Comparison of ENCODE assay signal across 8 cellular contexts in genomic region chr3:153160451-153161137, GRCh38.
DNase-seq lines count a peak whose midpoint lies in the region; ATAC-seq and TF ChIP-seq lines count a peak whose summit lies in the region.

No MANE protein-coding gene starts in this region.

- H3K4me2 ChIP-seq in BLaER1 treated with 17β-estradiol and CSF1 and Interleukin-3, amounts not matched to agents 10 nM and 100 nM: peak overlapping the region; percentile 75 to 94 (median 85)

- H2AFZ ChIP-seq in neuron (ENCODE audit: low read depth, low read length): peak overlapping the region; percentile 53

- H3K4me3 ChIP-seq in BLaER1 treated with 17β-estradiol and CSF1 and Interleukin-3, amounts not matched to agents 10 nM and 100 nM: peak overlapping the region; percentile 70 to 94 (median 87)
- H3K4me3 ChIP-seq in foreskin fibroblast (ENCODE audit: low read depth in 1 of 2, low read length in 2 of 2): peak overlapping the region; percentile 67 to 83
- peak overlapping the region; percentile 74 for H3K4me3 ChIP-seq in neuron (ENCODE audit: low read length)
- H3K4me3 ChIP-seq in subcutaneous abdominal adipose tissue (ENCODE audit: low read depth in 1 of 5, low read length in 5 of 5): peak overlapping the region; percentile 75 to 99 (median 95)

- H3K27me3 ChIP-seq in BLaER1 treated with 17β-estradiol and CSF1 and Interleukin-3, amounts not matched to agents 10 nM and 100 nM: no peaks in the 10 kb centered on the region
- H3K27me3 ChIP-seq in neuron (ENCODE audit: insufficient read depth, low read length): no peaks in the 10 kb centered on the region
- H3K27me3 ChIP-seq in subcutaneous abdominal adipose tissue (ENCODE audit: control insufficient read depth in 5 of 5, insufficient read depth in 4 of 5, low read length in 5 of 5): no peaks in the 10 kb centered on the region

- H3K4me1 ChIP-seq in BLaER1 treated with 17β-estradiol and CSF1 and Interleukin-3, amounts not matched to agents 10 nM and 100 nM: peaks cover 9 to 27% (median 24%) of the 10 kb centered on the region in 10 experiments; a peak in 19 of 20 replicates
- H3K4me1 ChIP-seq in neuron (ENCODE audit: insufficient read depth, low read length) (peaks cover 16% of the 10 kb centered on the region), subcutaneous abdominal adipose tissue (ENCODE audit: control insufficient read depth in 5 of 5, insufficient read depth in 5 of 5, low read length in 5 of 5) (peaks cover 0 to 44% (median 38%) of the 10 kb centered on the region in 5 donors)

- DNase-seq in GM19240 (ENCODE audit: insufficient read length, low spot score) (peak; percentile 44), RKO (ENCODE audit: low spot score) (peak; percentile 89), foreskin fibroblast (peak; percentile 89 to 94)
- peak; percentile 90 for DNase-seq in activated effector memory CD4-positive, alpha-beta T cell treated with anti-CD3 and anti-CD28 coated beads, Interleukin-2, amount 50 U/mL, for 16 hours

- H3K9me3 ChIP-seq in BLaER1 treated with 17β-estradiol and CSF1 and Interleukin-3, amounts not matched to agents 10 nM and 100 nM (replicated peaks in 1 of 11): no peaks in the 10 kb centered on the region
- H3K9me3 ChIP-seq in neuron (ENCODE audit: low read length): no peaks in the 10 kb centered on the region
- no peaks in the 10 kb centered on the region for H3K9me3 ChIP-seq in subcutaneous abdominal adipose tissue (ENCODE audit: control insufficient read depth in 5 of 5, low read length in 5 of 5)

- peak overlapping the region; percentile 86 to 96 (median 92) for H3K9ac ChIP-seq in BLaER1 treated with 17β-estradiol and CSF1 and Interleukin-3, amounts not matched to agents 10 nM and 100 nM
- peak overlapping the region; percentile 69 to 92 (median 81) for H3K9ac ChIP-seq in subcutaneous abdominal adipose tissue (ENCODE audit: low read length in 5 of 5)

- peak; percentile 33 for ATAC-seq in HG03442 (IDR thresholded peaks at IDR 0.05; ENCODE audit: unreplicated experiment)

- H3K27ac ChIP-seq in BLaER1 treated with 17β-estradiol and CSF1 and Interleukin-3, amounts not matched to agents 10 nM and 100 nM: peak overlapping the region; percentile 84 to 97 (median 95)
- peak overlapping the region; percentile 90 for H3K27ac ChIP-seq in subcutaneous abdominal adipose tissue (ENCODE audit: low read depth, low read length)

- H4K20me1 ChIP-seq in BLaER1 treated with 17β-estradiol and CSF1 and Interleukin-3, amounts not matched to agents 10 nM and 100 nM: peaks cover 28 to 35% (median 34%) of the 10 kb centered on the region in 11 experiments

- H3K36me3 ChIP-seq in BLaER1 treated with 17β-estradiol and CSF1 and Interleukin-3, amounts not matched to agents 10 nM and 100 nM: peaks cover 0 to 20% (median 8%) of the 10 kb centered on the region in 11 experiments; a peak in 9 of 22 replicates
- H3K36me3 ChIP-seq in neuron (ENCODE audit: insufficient read depth, low read length): no peaks in the 10 kb centered on the region
- H3K36me3 ChIP-seq in subcutaneous abdominal adipose tissue (ENCODE audit: control insufficient read depth in 5 of 5, insufficient read depth in 5 of 5, low read length in 5 of 5): no peaks in the 10 kb centered on the region

- no peak for TF ChIP-seq CTCF in foreskin fibroblast (IDR thresholded peaks at IDR 0.05; ENCODE audit: low read depth, low read length)

Comparison
In these comparisons a context has a peak if more than half of its experiments do, and no peak if none do; other contexts are left out.
1. Peak in every context shown above with its lines: DNase-seq, ATAC-seq, H3K4me3 ChIP-seq and H3K27ac ChIP-seq.